In genomic region chr9:15513335-15513734, GRCh38 we compare ENCODE assay signal across 9 cellular contexts. TPM values are rescaled to one million over a fixed set of nuclear protein-coding genes. Genes with fewer than 3 reads are reported as not detected.
DNase-seq lines count a peak whose midpoint lies in the region; ATAC-seq and TF ChIP-seq lines count a peak whose summit lies in the region.
"Had no signal": no experiment of that assay in that cellular context is flagged by ENCODE, and none has a peak within 500 bp of the region (broad histone marks: within the 10 kb centered on the region; RNA-seq: fewer than 3 reads in every experiment).

No MANE protein-coding gene starts in this region.

- TF ChIP-seq CTCF in C4-2B (conservative IDR thresholded peaks at IDR 0.05) (peak; percentile 18; the same call in 1 of the 2 replicates), GM12873 (IDR thresholded peaks at IDR 0.05; ENCODE audit: insufficient read depth, low read depth, low read length, missing control alignments) (peak; percentile 36), fibroblast of mammary gland (conservative IDR thresholded peaks at IDR 0.05; ENCODE audit: control insufficient read depth, insufficient read depth, low read depth, low read length) (peak; percentile 18)

- intact Hi-C loops in cardiac septum (cut with DNase I) = loop anchor here (5.0 kb wide), 1 partner anchor 91 kb away; the partner anchor contains the start of gene SNAPC3

- peak; percentile 4 for DNase-seq in NCI-H82 treated with DMSO at 0.1 percent for 48 hours (lab: John Stamatoyannopoulos, UW; ENCODE audit: unreplicated experiment)
- DNase-seq in fibroblast of mammary gland (ENCODE audit: low read depth) = peak; percentile 27
- no peak for DNase-seq in cortex of kidney (lab: John Stamatoyannopoulos, UW)
- DNase-seq in activated naive CD4-positive, alpha-beta T cell treated with anti-CD3 and anti-CD28 coated beads, Interleukin-2, amount 50 U/mL, for 16 hours = no peak
- DNase-seq in cardiac septum (ENCODE audit: low spot score) = no peak
- DNase-seq: NCI-H187 treated with DMSO at 0.1 percent for 48 hours had no signal

- no peak overlapping the region for H3K27ac ChIP-seq in C4-2B

- no peak for ATAC-seq in HG03175 (IDR thresholded peaks at IDR 0.05; ENCODE audit: unreplicated experiment)

- H3K4me3 ChIP-seq in fibroblast of mammary gland (ENCODE audit: control insufficient read depth, low read depth, low read length) = no peak overlapping the region

RNA-seq across cellular contexts. Expression of gene PSIP1, which starts 2.6 kb away (rescaled TPM):
- 21.2 TPM for total RNA-seq in cardiac septum

RNA-seq across cellular contexts. Expression of gene CCDC171, which starts 39.5 kb away (rescaled TPM):
- total RNA-seq in cardiac septum = 2.5 TPM

Comparison
In these comparisons a context has a peak if more than half of its experiments do, and no peak if none do; other contexts are left out.
1. DNase-seq: peak in NCI-H82 treated with DMSO at 0.1 percent for 48 hours (single experiment) and fibroblast of mammary gland (single experiment); none in cortex of kidney (single experiment), activated naive CD4-positive, alpha-beta T cell treated with anti-CD3 and anti-CD28 coated beads, Interleukin-2, amount 50 U/mL, for 16 hours (single experiment) and cardiac septum (single experiment).
2. Peak in every context shown above with its lines, with median percentiles within 50 percentile points of each other: CTCF ChIP-seq.